Comparison of ENCODE assay signal across 8 cellular contexts in the genomic region with DNA sequence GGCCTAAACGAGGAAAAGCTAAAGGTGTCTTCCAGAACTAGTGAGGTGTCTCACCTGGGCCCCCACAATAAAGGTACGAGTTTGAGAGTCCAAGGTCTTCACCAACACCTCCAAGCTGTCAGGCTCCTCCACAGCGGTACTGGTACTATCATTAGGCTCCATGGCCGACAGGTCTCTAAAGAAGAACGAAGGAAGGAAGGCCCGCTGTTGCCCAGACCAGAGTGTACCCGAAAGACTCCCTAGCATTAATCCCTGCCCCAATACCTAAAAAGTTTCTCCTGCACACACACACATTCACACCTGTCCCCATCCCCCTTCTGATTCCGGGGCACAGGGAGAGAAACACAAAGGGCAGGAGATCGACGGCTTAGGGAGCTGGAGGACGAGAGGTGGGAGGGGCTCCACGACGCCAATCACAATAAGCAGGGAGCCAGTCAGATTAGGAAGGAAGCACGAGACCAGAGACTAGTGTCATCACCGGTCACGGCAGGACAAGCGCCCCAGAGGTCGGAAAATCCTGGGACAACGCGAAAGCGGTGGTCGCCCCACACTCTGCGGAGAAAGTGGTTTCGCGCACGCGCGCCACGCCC. TPM values are rescaled to one million over a fixed set of nuclear protein-coding genes. Genes with fewer than 3 reads are reported as not detected.
DNase-seq lines count a peak whose midpoint lies in the region; ATAC-seq and TF ChIP-seq lines count a peak whose summit lies in the region.

No MANE protein-coding gene starts in this region.

- H3K9me3 ChIP-seq in CD8-positive, alpha-beta memory T cell (ENCODE audit: low read length): no peaks in the 10 kb centered on the region
- H3K9me3 ChIP-seq in left ventricle myocardium inferior (replicated peaks): no peaks in the 10 kb centered on the region

- H3K4me1 ChIP-seq in CD8-positive, alpha-beta memory T cell (ENCODE audit: insufficient read depth, low read length): peaks cover 20% of the 10 kb centered on the region
- H3K4me1 ChIP-seq in left ventricle myocardium inferior: peaks cover 31% of the 10 kb centered on the region

- H3K36me3 Mint-ChIP-seq in CD8-positive, alpha-beta memory T cell: peaks cover 0 to 71% (median 12%) of the 10 kb centered on the region in 3 donors

- peaks cover 40% of the 10 kb centered on the region for H3K36me3 ChIP-seq in CD8-positive, alpha-beta memory T cell (ENCODE audit: insufficient read depth, low read length)
- H3K36me3 ChIP-seq in left ventricle myocardium inferior: peaks cover 51% of the 10 kb centered on the region

- peak overlapping the region; percentile 90 to 99 (median 96) for H3K4me3 Mint-ChIP-seq in CD8-positive, alpha-beta memory T cell

- DNase-seq in CD8-positive, alpha-beta memory T cell: no peak
- peak; percentile 65 for DNase-seq in NCI-H510A (lab: John Stamatoyannopoulos, UW)
- DNase-seq in left ventricle myocardium inferior: no peak
- DNase-seq in posterior vena cava (ENCODE audit: low spot score): peak; percentile 92
- DNase-seq in activated CD8-positive, alpha-beta memory T cell treated with anti-CD3 and anti-CD28 coated beads, Interleukin-2, amount 50 U/mL, for 4 hours: no peak

- CTCF ChIA-PET in CD8-positive, alpha-beta memory T cell (lab: Charles Lee): interaction anchor here (0.7 to 4.5 kb wide), 12 partner anchors 11 to 163 kb away, joined by 3 to 39 read pairs (median 4); partner anchors contain the start of genes DDAH2, GPANK1, HSPA1A and HSPA1L

- H3K27me3 ChIP-seq in CD8-positive, alpha-beta memory T cell (ENCODE audit: insufficient read depth, low read length, poor library complexity, severe bottlenecking): no peaks in the 10 kb centered on the region
- no peaks in the 10 kb centered on the region for H3K27me3 ChIP-seq in left ventricle myocardium inferior (ENCODE audit: low read depth)

- WGBS in adipose tissue, 3 donors: 2 to 3% (median 3%) methylated on average over 29 of the region's 29 CpGs

- peaks cover 40 to 64% (median 49%) of the 10 kb centered on the region in 3 donors for H3K4me1 Mint-ChIP-seq in CD8-positive, alpha-beta memory T cell

- ATAC-seq in GM18870 (IDR thresholded peaks at IDR 0.05; ENCODE audit: unreplicated experiment): peak; percentile 32
- ATAC-seq in HG03066 (IDR thresholded peaks at IDR 0.05; ENCODE audit: low read depth, unreplicated experiment): peak; percentile 22

- intact Hi-C loops in left ventricle myocardium inferior (cut with micrococcal nuclease) (no loop called here), posterior vena cava (cut with DNase I) (no loop called here)

- H3K27ac Mint-ChIP-seq in CD8-positive, alpha-beta memory T cell: peak overlapping the region; percentile 95 to 100 (median 100)

- POLR2A ChIA-PET in CD8-positive, alpha-beta memory T cell (lab: Charles Lee): interaction anchor here (0.5 to 5.2 kb wide), 21 partner anchors 11 to 1439 kb away, joined by 3 to 112 read pairs (median 4); partner anchors contain the start of genes ABHD16A, C6orf47, CSNK2B and DDX39B

- peak overlapping the region; percentile 97 for H3K4me3 ChIP-seq in CD8-positive, alpha-beta memory T cell (ENCODE audit: low read length)
- H3K4me3 ChIP-seq in left ventricle myocardium inferior: peak overlapping the region; percentile 77

- no peak for TF ChIP-seq CTCF in left ventricle myocardium inferior (IDR thresholded peaks at IDR 0.05; ENCODE audit: borderline replicate concordance)

- H3K9me3 Mint-ChIP-seq in CD8-positive, alpha-beta memory T cell: peaks cover 0 to 5% (median 0%) of the 10 kb centered on the region in 5 donors

- peak overlapping the region; percentile 94 for H3K27ac ChIP-seq in CD8-positive, alpha-beta memory T cell (ENCODE audit: low read depth, low read length)
- H3K27ac ChIP-seq in adipose tissue (ENCODE audit: low read depth, low read length) (peak overlapping the region; percentile 86), left ventricle myocardium inferior (replicated peaks) (peak overlapping the region; percentile 96)

- H3K27me3 Mint-ChIP-seq in CD8-positive, alpha-beta memory T cell: peaks cover 0 to 9% of the 10 kb centered on the region in 2 donors

RNA-seq across cellular contexts. Expression of gene BAG6, which starts 0.8 kb away (rescaled TPM):
- total RNA-seq in CD8-positive, alpha-beta memory T cell: 100 to 1,000 TPM; 258 to 261 TPM
- 23.1 TPM for polyA plus RNA-seq in CD8-positive, alpha-beta memory T cell
- 100 to 1,000 TPM; 109 to 202 (median 189) TPM for polyA plus RNA-seq in adipose tissue
- total RNA-seq in left ventricle myocardium inferior (260 TPM), posterior vena cava (100 to 1,000 TPM; 146 to 193 TPM)

RNA-seq across cellular contexts. Expression of gene APOM, which starts 4.0 kb away (rescaled TPM):
- total RNA-seq in CD8-positive, alpha-beta memory T cell: 1 to 10 TPM; 2.4 to 3.3 TPM
- 4.3 TPM for polyA plus RNA-seq in CD8-positive, alpha-beta memory T cell
- polyA plus RNA-seq in adipose tissue: 1 to 10 TPM; 2.0 to 6.5 (median 3.6) TPM
- 2.4 TPM for total RNA-seq in left ventricle myocardium inferior
- total RNA-seq in posterior vena cava: 1 to 10 TPM in 1 of 2 donors, under 1 TPM in 1; 0.60 to 1.2 TPM

RNA-seq across cellular contexts. Expression of gene C6orf47, which starts 8.9 kb away (rescaled TPM):
- total RNA-seq in CD8-positive, alpha-beta memory T cell: 10 to 100 TPM; 19.5 to 20.0 TPM
- 37.0 TPM for polyA plus RNA-seq in CD8-positive, alpha-beta memory T cell
- 10 to 100 TPM in 2 of 3 donors, 1 to 10 TPM in 1; 8.8 to 17.0 (median 14.1) TPM for polyA plus RNA-seq in adipose tissue
- total RNA-seq in left ventricle myocardium inferior (16.9 TPM), posterior vena cava (10 to 100 TPM; 18.8 to 19.3 TPM)

RNA-seq across cellular contexts. Expression of gene GPANK1, which starts 13.1 kb away (rescaled TPM):
- total RNA-seq in CD8-positive, alpha-beta memory T cell: 10 to 100 TPM; 46.2 to 46.4 TPM
- polyA plus RNA-seq in CD8-positive, alpha-beta memory T cell: 19.6 TPM
- polyA plus RNA-seq in adipose tissue: 10 to 100 TPM in 2 of 3 donors, 1 to 10 TPM in 1; 9.7 to 16.6 (median 14.0) TPM
- total RNA-seq in left ventricle myocardium inferior (19.2 TPM), posterior vena cava (10 to 100 TPM in 1 of 2 donors, 1 to 10 TPM in 1; 7.8 to 10.1 TPM)

RNA-seq across cellular contexts. Expression of gene CSNK2B, which starts 14.2 kb away (rescaled TPM):
- 100 to 1,000 TPM; 323 to 334 TPM for total RNA-seq in CD8-positive, alpha-beta memory T cell
- 265 TPM for polyA plus RNA-seq in CD8-positive, alpha-beta memory T cell
- 100 to 1,000 TPM; 103 to 186 (median 172) TPM for polyA plus RNA-seq in adipose tissue
- total RNA-seq in left ventricle myocardium inferior: 105 TPM
- 10 to 100 TPM; 85.2 to 90.4 TPM for total RNA-seq in posterior vena cava

Comparison
In these comparisons a context has a peak if more than half of its experiments do, and no peak if none do; other contexts are left out.
1. DNase-seq: peak in NCI-H510A (single experiment) and posterior vena cava (single experiment); none in CD8-positive, alpha-beta memory T cell (0 of 5), left ventricle myocardium inferior (single experiment) and activated CD8-positive, alpha-beta memory T cell treated with anti-CD3 and anti-CD28 coated beads, Interleukin-2, amount 50 U/mL, for 4 hours (single experiment).
2. Peak in every context shown above with its lines, with median percentiles within 50 percentile points of each other: H3K27ac ChIP-seq.